ENCODE assay signal across 19 cellular contexts in the genomic region with DNA sequence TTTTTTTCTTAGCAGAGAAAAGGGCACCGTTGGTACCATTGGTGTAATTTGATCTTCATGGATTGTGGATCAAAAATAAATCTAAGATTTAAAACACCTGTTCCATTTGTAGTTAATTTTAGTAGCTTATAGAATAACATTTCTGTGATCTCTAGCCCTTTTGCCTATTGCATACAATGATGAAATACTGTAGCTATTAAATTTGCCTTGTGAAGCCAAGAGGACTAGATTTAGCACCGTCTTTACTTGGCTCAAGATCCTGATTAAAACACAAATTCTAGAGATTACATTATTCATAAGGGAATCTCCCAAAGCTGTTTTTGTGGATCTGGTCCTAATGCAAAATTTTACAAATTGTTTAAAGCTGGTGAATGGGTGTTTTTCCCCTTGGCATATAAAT. TPM values are rescaled to one million over a fixed set of nuclear protein-coding genes. Genes with fewer than 3 reads are reported as not detected.
DNase-seq lines count a peak whose midpoint lies in the region; ATAC-seq, FAIRE-seq and TF ChIP-seq lines count a peak whose summit lies in the region.
"Had no signal": no experiment of that assay in that cellular context is flagged by ENCODE, and none has a peak within 500 bp of the region (broad histone marks: within the 10 kb centered on the region; RNA-seq: fewer than 3 reads in every experiment).

No MANE protein-coding gene starts in this region.

- no peaks in the 10 kb centered on the region for H3K27me3 Mint-ChIP-seq in astrocyte (ENCODE audit: low read depth, unreplicated experiment)
- H3K27me3 Mint-ChIP-seq in CD8-positive, alpha-beta T cell (ENCODE audit: low read depth): no peaks in the 10 kb centered on the region
- H3K27me3 Mint-ChIP-seq: activated B cell treated with CpG ODN at 0.5 μM for 24 hours had no signal

- H3K36me3 Mint-ChIP-seq in astrocyte (ENCODE audit: low read depth, unreplicated experiment): no peaks in the 10 kb centered on the region
- H3K36me3 Mint-ChIP-seq in CD8-positive, alpha-beta T cell: peaks cover 2% of the 10 kb centered on the region

- peak; percentile 26 for DNase-seq in EL
- DNase-seq in M059J (ENCODE audit: low read depth): peak; percentile 32
- DNase-seq in astrocyte (ENCODE audit: low read depth): no peak
- no peak for DNase-seq in keratinocyte (ENCODE audit: low read depth, low spot score)
- no peak for DNase-seq in CD8-positive, alpha-beta T cell
- DNase-seq in MG63: no peak
- DNase-seq in NCI-H2227 (lab: John Stamatoyannopoulos, UW; ENCODE audit: unreplicated experiment): no peak
- DNase-seq in NCI-H524 treated with DMSO at 0.1 percent for 48 hours (lab: John Stamatoyannopoulos, UW): no peak
- DNase-seq: activated B cell treated with CpG ODN at 0.5 μM for 24 hours, anterior cingulate cortex, BE2C, head of caudate nucleus, NCI-H1092, tibial artery had no signal

- FAIRE-seq in astrocyte (lab: Jason Lieb, UNC): no peak
- no peak for FAIRE-seq in keratinocyte (lab: Jason Lieb, UNC)

- H3K9me3 ChIP-seq in astrocyte (ENCODE audit: insufficient read depth, low read depth, low read length): no peaks in the 10 kb centered on the region
- no peaks in the 10 kb centered on the region for H3K9me3 ChIP-seq in keratinocyte (ENCODE audit: control insufficient read depth, low read depth, low read length)
- no peaks in the 10 kb centered on the region for H3K9me3 ChIP-seq in CD8-positive, alpha-beta T cell (ENCODE audit: low read length)
- H3K9me3 ChIP-seq in MG63: no peaks in the 10 kb centered on the region
- H3K9me3 ChIP-seq: BE2C, prostate gland, tibial artery had no signal

- H3K9ac ChIP-seq in astrocyte (ENCODE audit: low read length): peak overlapping the region; percentile 67
- peak overlapping the region; percentile 64 for H3K9ac ChIP-seq in keratinocyte (ENCODE audit: control insufficient read depth, extremely low read depth, insufficient read depth, low read length)

- H3K9me1 ChIP-seq in keratinocyte (ENCODE audit: control insufficient read depth, extremely low read depth, insufficient read depth, low read length): no peaks in the 10 kb centered on the region

- H3K27ac ChIP-seq in astrocyte (ENCODE audit: low read depth, low read length): peak overlapping the region; percentile 87
- H3K27ac ChIP-seq in keratinocyte (ENCODE audit: control insufficient read depth, insufficient read depth, low read length): peak overlapping the region; percentile 96
- no peak overlapping the region for H3K27ac ChIP-seq in CD8-positive, alpha-beta T cell (ENCODE audit: low read depth, low read length)
- H3K27ac ChIP-seq: prostate gland, RWPE1, tibial artery had no signal

- CTCF ChIA-PET in CD8-positive, alpha-beta T cell (lab: Charles Lee): no interaction called here

- H3K4me1 ChIP-seq in astrocyte (ENCODE audit: insufficient read depth, low read length) (peaks cover 38% of the 10 kb centered on the region), keratinocyte (ENCODE audit: control insufficient read depth, extremely low read depth, insufficient read depth, low read length) (peaks cover 63% of the 10 kb centered on the region)
- H3K4me1 ChIP-seq in CD8-positive, alpha-beta T cell (ENCODE audit: insufficient read depth, low read length): no peaks in the 10 kb centered on the region
- H3K4me1 ChIP-seq: BE2C, prostate gland had no signal

- no peaks in the 10 kb centered on the region for H3K9me3 Mint-ChIP-seq in astrocyte (ENCODE audit: unreplicated experiment)
- no peaks in the 10 kb centered on the region for H3K9me3 Mint-ChIP-seq in CD8-positive, alpha-beta T cell
- H3K9me3 Mint-ChIP-seq: activated B cell treated with CpG ODN at 0.5 μM for 24 hours; activated T-helper 2 cell treated with anti-CD3 and anti-CD28 coated beads, Interferon-gamma antibody, Interleukin-2, Interleukin-4, amounts not matched to agents 10 μg/mL and 5 μg/mL and 100 μg/mL, durations not matched to agents 14 hours and 24 hours and 36 hours; nephron had no signal

- H3K27me3 ChIP-seq in astrocyte (ENCODE audit: insufficient read depth, low read length) (no peaks in the 10 kb centered on the region), keratinocyte (ENCODE audit: control insufficient read depth, extremely low read depth, insufficient read depth, low read length) (no peaks in the 10 kb centered on the region), MG63 (no peaks in the 10 kb centered on the region)
- H3K27me3 ChIP-seq in CD8-positive, alpha-beta T cell (ENCODE audit: insufficient read depth, low read length): no peaks in the 10 kb centered on the region
- H3K27me3 ChIP-seq: BE2C, tibial artery had no signal

- H3K4me3 ChIP-seq in astrocyte (ENCODE audit: insufficient read depth, low read depth, low read length) (peak overlapping the region; percentile 11), keratinocyte (ENCODE audit: control insufficient read depth in 2 of 3, extremely low read depth in 1 of 3, insufficient read depth in 2 of 3, low read depth in 1 of 3, low read length in 3 of 3) (peak overlapping the region in 2 of 3 experiments; percentile 55 to 62), MG63 (no peak overlapping the region)
- H3K4me3 ChIP-seq in CD8-positive, alpha-beta T cell (ENCODE audit: low read depth, low read length): no peak overlapping the region
- H3K4me3 ChIP-seq: lung, prostate gland, tibial artery had no signal

- H3K4me1 Mint-ChIP-seq in astrocyte (ENCODE audit: low read depth, unreplicated experiment): peaks cover 47% of the 10 kb centered on the region
- H3K4me1 Mint-ChIP-seq in CD8-positive, alpha-beta T cell (ENCODE audit: low read depth): peaks cover 53% of the 10 kb centered on the region

- peak overlapping the region; percentile 81 for H3K4me2 ChIP-seq in astrocyte (ENCODE audit: low read length)
- H3K4me2 ChIP-seq in keratinocyte (ENCODE audit: control insufficient read depth, extremely low read depth, insufficient read depth, low read depth, low read length): peak overlapping the region; percentile 86

- H3K36me3 ChIP-seq in astrocyte (ENCODE audit: insufficient read depth, low read length) (no peaks in the 10 kb centered on the region), keratinocyte (ENCODE audit: control insufficient read depth in 2 of 2, extremely low read depth in 1 of 2, insufficient read depth in 2 of 2, low read length in 2 of 2) (no peaks in the 10 kb centered on the region), MG63 (no peaks in the 10 kb centered on the region)
- H3K36me3 ChIP-seq in CD8-positive, alpha-beta T cell (ENCODE audit: insufficient read depth, low read length): no peaks in the 10 kb centered on the region
- H3K36me3 ChIP-seq: BE2C, prostate gland, tibial artery had no signal

- intact Hi-C loops in CD8-positive, alpha-beta T cell (cut with DNase I, micrococcal nuclease): no loop called here

- peak overlapping the region; percentile 8 for H3K4me3 Mint-ChIP-seq in astrocyte (ENCODE audit: unreplicated experiment)
- no peak overlapping the region for H3K4me3 Mint-ChIP-seq in CD8-positive, alpha-beta T cell
- H3K4me3 Mint-ChIP-seq: activated B cell treated with CpG ODN at 0.5 μM for 24 hours, nephron had no signal

- POLR2A ChIA-PET in CD8-positive, alpha-beta T cell (lab: Charles Lee): interaction anchor here (1.8 kb wide), 1 partner anchor 8 kb away, joined by 5 read pairs; the partner anchor contains the start of gene TBC1D23

- H2AFZ ChIP-seq in astrocyte (ENCODE audit: low read depth, low read length) (no peak overlapping the region), keratinocyte (ENCODE audit: control insufficient read depth, low read length) (no peak overlapping the region)

- no peak for TF ChIP-seq CTCF in astrocyte (IDR thresholded peaks at IDR 0.05; ENCODE audit: insufficient read depth, low read depth, low read length)
- TF ChIP-seq CTCF in keratinocyte (optimal IDR thresholded peaks at IDR 0.05 in 1 of 3, IDR thresholded peaks at IDR 0.05 in 1 of 3, conservative IDR thresholded peaks at IDR 0.05 in 1 of 3; ENCODE audit: extremely low read depth in 1 of 3, insufficient read depth in 2 of 3, low read length in 3 of 3): no peak
- no peak for TF ChIP-seq CTCF in CD8-positive, alpha-beta T cell (IDR thresholded peaks at IDR 0.05)

- dilution Hi-C loops in keratinocyte (cut with MboI; ENCODE audit: extremely low pct_ligation_motif_present, low sequenced_read_pairs): no loop called here

- H3K79me2 ChIP-seq in astrocyte (ENCODE audit: insufficient read depth, low read length) (peaks cover 88% of the 10 kb centered on the region), keratinocyte (ENCODE audit: control insufficient read depth, insufficient read depth, low read length) (peaks cover 68% of the 10 kb centered on the region)

- H3K27ac Mint-ChIP-seq in astrocyte (ENCODE audit: unreplicated experiment): peak overlapping the region; percentile 54
- no peak overlapping the region for H3K27ac Mint-ChIP-seq in CD8-positive, alpha-beta T cell
- H3K27ac Mint-ChIP-seq: activated B cell treated with CpG ODN at 0.5 μM for 24 hours; activated T-helper 2 cell treated with anti-CD3 and anti-CD28 coated beads, Interferon-gamma antibody, Interleukin-2, Interleukin-4, amounts not matched to agents 10 μg/mL and 5 μg/mL and 100 μg/mL, durations not matched to agents 14 hours and 24 hours and 36 hours; nephron had no signal

- H4K20me1 ChIP-seq in astrocyte (ENCODE audit: insufficient read depth, low read length) (peaks cover 40% of the 10 kb centered on the region), keratinocyte (ENCODE audit: control insufficient read depth, extremely low read depth, insufficient read depth, low read length) (no peaks in the 10 kb centered on the region)

- ATAC-seq in CD8-positive, alpha-beta T cell: no peak

RNA-seq across cellular contexts. Expression of gene TBC1D23, which starts 8.2 kb away (rescaled TPM):
- total RNA-seq in M059J (2014; rRNA removed; shearing (Covaris generic)): 79.3 and 81.2 TPM in 2 replicates
- total RNA-seq in astrocyte: 62.2 and 67.2 TPM in 2 replicates
- 23.3 to 42.4 TPM (median 35.3 TPM) in 3 replicates for polyA plus RNA-seq in keratinocyte
- polyA plus RNA-seq in keratinocyte (2011; ENCODE audit: low read depth): 62.0 TPM
- 16.7 and 52.7 TPM in 2 replicates for polyA plus RNA-seq in keratinocyte (2011; cell fraction: cytosol; rRNA removed)
- 30.6 and 41.6 TPM in 2 replicates for polyA plus RNA-seq in keratinocyte (2011; cell fraction: nucleus; rRNA removed)
- 24.3 and 35.1 TPM in 2 replicates for polyA plus RNA-seq in keratinocyte (2012; ENCODE audit: low replicate concordance)
- polyA minus RNA-seq in keratinocyte: 19.1 to 57.8 TPM (median 38.8 TPM) in 3 replicates
- polyA minus RNA-seq in keratinocyte (2011; cell fraction: cytosol; rRNA and poly(A)+ RNA removed): 23.4 TPM
- polyA minus RNA-seq in keratinocyte (2011; cell fraction: nucleus; rRNA and poly(A)+ RNA removed): 21.2 and 35.3 TPM in 2 replicates
- total RNA-seq in CD8-positive, alpha-beta T cell: 10 to 100 TPM; 38.9 to 43.9 TPM
- total RNA-seq in MG63 (2014; rRNA removed; shearing (Covaris generic); ENCODE audit: low replicate concordance): 39.4 and 167 TPM in 2 replicates

Comparison
In these comparisons a context has a peak if more than half of its experiments do, and no peak if none do; other contexts are left out.
1. DNase-seq: peak in EL (single experiment) and M059J (single experiment); none in astrocyte (single experiment), keratinocyte (single experiment), CD8-positive, alpha-beta T cell (0 of 7), MG63 (single experiment), NCI-H2227 (single experiment) and NCI-H524 treated with DMSO at 0.1 percent for 48 hours (single experiment).
2. H3K4me3 ChIP-seq: peak in astrocyte (single experiment) and keratinocyte (2 of 3); none in CD8-positive, alpha-beta T cell (single experiment) and MG63 (single experiment).